In genomic region chr3:36700537-36701248, GRCh38 we compare ENCODE assay signal across 8 cellular contexts.
DNase-seq lines count a peak whose midpoint lies in the region; ATAC-seq and TF ChIP-seq lines count a peak whose summit lies in the region.

No MANE protein-coding gene starts in this region.

- TF ChIP-seq CTCF in omental fat pad (IDR thresholded peaks at IDR 0.05): peak in 2 of 3 donors; percentile 9 to 27

- DNase-seq in DMS53 treated with DMSO at 0.1 percent for 48 hours (lab: John Stamatoyannopoulos, UW; ENCODE audit: unreplicated experiment): peak; percentile 8
- DNase-seq in NCI-H510A (lab: John Stamatoyannopoulos, UW): peak; percentile 11
- peak; percentile 17 for DNase-seq in activated CD4-positive, alpha-beta T cell treated with anti-CD3 and anti-CD28 coated beads, Interleukin-2, amount 50 U/mL, for 1 hour
- DNase-seq in fibroblast of the conjunctiva (ENCODE audit: low read depth): peak; percentile 78
- DNase-seq in omental fat pad (ENCODE audit: low spot score): no peak
- DNase-seq in activated gamma-delta T cell treated with Interleukin-2 at 50 U/mL for 16 hours: no peak

- peak; percentile 90 for ATAC-seq in GM19463 (IDR thresholded peaks at IDR 0.05; ENCODE audit: unreplicated experiment)
- ATAC-seq in HG03442 (IDR thresholded peaks at IDR 0.05; ENCODE audit: unreplicated experiment): peak; percentile 88
- ATAC-seq in omental fat pad (ENCODE audit: low FRiP score): peak; percentile 77

Comparison
In these comparisons a context has a peak if more than half of its experiments do, and no peak if none do; other contexts are left out.
1. DNase-seq: peak in DMS53 treated with DMSO at 0.1 percent for 48 hours (single experiment), NCI-H510A (single experiment), activated CD4-positive, alpha-beta T cell treated with anti-CD3 and anti-CD28 coated beads, Interleukin-2, amount 50 U/mL, for 1 hour (single experiment) and fibroblast of the conjunctiva (single experiment); none in omental fat pad (single experiment) and activated gamma-delta T cell treated with Interleukin-2 at 50 U/mL for 16 hours (single experiment).
2. Peak in every context shown above with its lines, with median percentiles within 50 percentile points of each other: ATAC-seq.